1 cellular context compared by ENCODE assay signal in the genomic region with DNA sequence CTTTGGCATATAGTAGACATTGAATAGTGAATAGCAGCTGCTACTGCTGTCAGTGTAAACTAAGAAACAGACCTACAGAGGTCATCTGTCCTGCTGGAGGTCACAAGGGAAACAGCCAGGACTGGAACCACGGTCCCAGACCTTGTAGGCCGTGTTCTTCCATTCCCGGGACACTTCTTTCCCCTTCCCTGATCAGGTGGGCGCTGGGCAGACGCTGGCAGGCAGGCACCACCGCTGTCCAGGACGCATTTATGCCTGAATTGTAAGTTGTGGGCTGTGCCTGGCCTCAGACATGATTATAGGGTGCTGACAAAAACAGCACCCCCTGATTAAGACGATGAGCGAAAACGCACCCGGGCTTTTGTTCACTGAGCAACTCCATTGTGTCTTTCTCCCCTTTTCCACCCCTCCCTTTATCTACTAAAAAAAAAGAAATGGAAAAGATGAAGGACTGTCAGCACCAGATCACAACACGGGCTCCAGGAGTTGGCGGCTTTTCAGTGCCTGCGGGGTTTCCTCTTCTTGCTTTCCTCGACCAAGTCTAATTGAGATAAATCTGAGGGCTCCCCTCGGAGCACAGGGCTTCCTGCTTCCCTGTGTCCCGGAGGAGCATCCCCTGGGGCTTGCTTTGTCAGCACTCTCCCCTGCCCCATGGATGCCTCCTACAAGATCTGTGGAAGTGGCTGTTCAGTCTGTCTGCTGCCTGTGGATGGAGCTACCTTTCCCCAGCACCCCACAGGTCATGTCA.
TF ChIP-seq lines count a peak whose summit lies in the region.

No MANE protein-coding gene starts in this region.

TF ChIP-seq in HEK293, 187 proteins besides CTCF, POLR2A, EP300 and RAD21 (continued from another document):
- TF ChIP-seq, protein P1, sequence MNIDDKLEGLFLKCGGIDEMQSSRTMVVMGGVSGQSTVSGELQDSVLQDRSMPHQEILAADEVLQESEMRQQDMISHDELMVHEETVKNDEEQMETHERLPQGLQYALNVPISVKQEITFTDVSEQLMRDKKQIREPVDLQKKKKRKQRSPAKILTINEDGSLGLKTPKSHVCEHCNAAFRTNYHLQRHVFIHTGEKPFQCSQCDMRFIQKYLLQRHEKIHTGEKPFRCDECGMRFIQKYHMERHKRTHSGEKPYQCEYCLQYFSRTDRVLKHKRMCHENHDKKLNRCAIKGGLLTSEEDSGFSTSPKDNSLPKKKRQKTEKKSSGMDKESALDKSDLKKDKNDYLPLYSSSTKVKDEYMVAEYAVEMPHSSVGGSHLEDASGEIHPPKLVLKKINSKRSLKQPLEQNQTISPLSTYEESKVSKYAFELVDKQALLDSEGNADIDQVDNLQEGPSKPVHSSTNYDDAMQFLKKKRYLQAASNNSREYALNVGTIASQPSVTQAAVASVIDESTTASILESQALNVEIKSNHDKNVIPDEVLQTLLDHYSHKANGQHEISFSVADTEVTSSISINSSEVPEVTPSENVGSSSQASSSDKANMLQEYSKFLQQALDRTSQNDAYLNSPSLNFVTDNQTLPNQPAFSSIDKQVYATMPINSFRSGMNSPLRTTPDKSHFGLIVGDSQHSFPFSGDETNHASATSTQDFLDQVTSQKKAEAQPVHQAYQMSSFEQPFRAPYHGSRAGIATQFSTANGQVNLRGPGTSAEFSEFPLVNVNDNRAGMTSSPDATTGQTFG (tag by site-specific recombination; IDR thresholded peaks at IDR 0.05; ENCODE audit: borderline replicate concordance), result no peak
- TF ChIP-seq ZNF324 (tag by site-specific recombination; IDR thresholded peaks at IDR 0.05), result no peak
- no peak for TF ChIP-seq ZSCAN30 (tag by site-specific recombination; IDR thresholded peaks at IDR 0.05)
- TF ChIP-seq ZNF155 (tag by site-specific recombination; IDR thresholded peaks at IDR 0.05), result no peak
- TF ChIP-seq, protein P2, sequence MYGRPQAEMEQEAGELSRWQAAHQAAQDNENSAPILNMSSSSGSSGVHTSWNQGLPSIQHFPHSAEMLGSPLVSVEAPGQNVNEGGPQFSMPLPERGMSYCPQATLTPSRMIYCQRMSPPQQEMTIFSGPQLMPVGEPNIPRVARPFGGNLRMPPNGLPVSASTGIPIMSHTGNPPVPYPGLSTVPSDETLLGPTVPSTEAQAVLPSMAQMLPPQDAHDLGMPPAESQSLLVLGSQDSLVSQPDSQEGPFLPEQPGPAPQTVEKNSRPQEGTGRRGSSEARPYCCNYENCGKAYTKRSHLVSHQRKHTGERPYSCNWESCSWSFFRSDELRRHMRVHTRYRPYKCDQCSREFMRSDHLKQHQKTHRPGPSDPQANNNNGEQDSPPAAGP (tag by site-specific recombination; IDR thresholded peaks at IDR 0.05), result no peak
